ENCODE assay signal across 9 cellular contexts in genomic region chr1:224380003-224380402, GRCh38. TPM values are rescaled to one million over a fixed set of nuclear protein-coding genes. Genes with fewer than 3 reads are reported as not detected.
DNase-seq lines count a peak whose midpoint lies in the region; ATAC-seq and TF ChIP-seq lines count a peak whose summit lies in the region.
"Had no signal": no experiment of that assay in that cellular context is flagged by ENCODE, and none has a peak within 500 bp of the region (broad histone marks: within the 10 kb centered on the region; RNA-seq: fewer than 3 reads in every experiment).

No MANE protein-coding gene starts in this region.

- no peak overlapping the region for H3K4me2 ChIP-seq in GM23338

- H3K36me3 ChIP-seq in GM23338 (ENCODE audit: insufficient read depth) (peaks cover 24% of the 10 kb centered on the region), gastrocnemius medialis (peaks cover 0 to 10% of the 10 kb centered on the region in 2 donors)

- peak; percentile 68 for DNase-seq in GM12865 (ENCODE audit: low read depth)
- no peak for DNase-seq in GM23338 (ENCODE audit: low spot score)
- DNase-seq in NOMO-1 treated with DMSO at 0.1 percent for 48 hours (lab: John Stamatoyannopoulos, UW; ENCODE audit: unreplicated experiment) = peak; percentile 95
- peak; percentile 69 for DNase-seq in activated naive CD8-positive, alpha-beta T cell treated with anti-CD3 and anti-CD28 coated beads for 36 hours
- DNase-seq in stimulated activated CD8-positive, alpha-beta memory T cell treated with anti-CD3 and anti-CD28 coated beads, Interleukin-7, amount 100 ng/mL, for 24 hours (ENCODE audit: low read depth) = peak; percentile 19
- no peak for DNase-seq in erythroblast (lab: John Stamatoyannopoulos, UW)
- no peak for DNase-seq in gastrocnemius medialis
- no peak for DNase-seq in glutamatergic neuron
- DNase-seq: pancreas had no signal

- H3K9me3 Mint-ChIP-seq in GM23338 (no peaks in the 10 kb centered on the region), glutamatergic neuron (ENCODE audit: unreplicated experiment) (no peaks in the 10 kb centered on the region)
- H3K9me3 Mint-ChIP-seq in activated naive CD8-positive, alpha-beta T cell treated with anti-CD3 and anti-CD28 coated beads for 36 hours = no peaks in the 10 kb centered on the region

- TF ChIP-seq POLR2A in erythroblast (IDR thresholded peaks at IDR 0.05; ENCODE audit: low read length) (no peak), gastrocnemius medialis (IDR thresholded peaks at IDR 0.05) (no peak)

- peaks cover 24% of the 10 kb centered on the region; the same call in 1 of the 2 replicates for H3F3A ChIP-seq in GM23338 (replicated peaks; ENCODE audit: low read depth)

- H3K27ac Mint-ChIP-seq in GM23338 = no peak overlapping the region
- peak overlapping the region; percentile 88 for H3K27ac Mint-ChIP-seq in activated naive CD8-positive, alpha-beta T cell treated with anti-CD3 and anti-CD28 coated beads for 36 hours
- no peak overlapping the region for H3K27ac Mint-ChIP-seq in glutamatergic neuron (ENCODE audit: unreplicated experiment)

- no peaks in the 10 kb centered on the region; the same call in 1 of the 2 replicates for H4K20me1 ChIP-seq in GM23338 (replicated peaks; ENCODE audit: insufficient read depth)

- no peak overlapping the region; the same call in 1 of the 2 replicates for H3K4me3 ChIP-seq in GM12865 (ENCODE audit: low read depth, low read length)
- H3K4me3 ChIP-seq in GM23338 = no peak overlapping the region
- no peak overlapping the region for H3K4me3 ChIP-seq in gastrocnemius medialis
- H3K4me3 ChIP-seq: pancreas had no signal

- H3K4me1 ChIP-seq in GM23338 (ENCODE audit: insufficient read depth) = no peaks in the 10 kb centered on the region
- peaks cover 19 to 28% of the 10 kb centered on the region in 2 donors for H3K4me1 ChIP-seq in gastrocnemius medialis
- H3K4me1 ChIP-seq: pancreas had no signal

- peaks cover 28% of the 10 kb centered on the region for H3K36me3 Mint-ChIP-seq in GM23338 (ENCODE audit: low read depth)
- peaks cover 60% of the 10 kb centered on the region for H3K36me3 Mint-ChIP-seq in activated naive CD8-positive, alpha-beta T cell treated with anti-CD3 and anti-CD28 coated beads for 36 hours
- H3K36me3 Mint-ChIP-seq in glutamatergic neuron (ENCODE audit: unreplicated experiment) = no peaks in the 10 kb centered on the region

- H3K9me2 ChIP-seq in GM23338 (ENCODE audit: insufficient read depth) = no peaks in the 10 kb centered on the region

- H3K27ac ChIP-seq in GM23338 (ENCODE audit: low read depth) (0 out of 2 replicates have a peak overlapping the region, but pooled peaks have one; percentile 64), gastrocnemius medialis (peak overlapping the region in 2 of 4 donors; percentile 44 to 69)
- H3K27ac ChIP-seq: pancreas had no signal

- intact Hi-C loops in gastrocnemius medialis (cut with DNase I; ENCODE audit: low total_unique reads) = loop anchor here (5.0 kb wide), 1 partner anchor 52 kb away; the partner anchor contains the start of gene WDR26

- H3K9me3 ChIP-seq in gastrocnemius medialis = no peaks in the 10 kb centered on the region
- H3K9me3 ChIP-seq: pancreas had no signal

- H3K27me3 Mint-ChIP-seq in GM23338 (ENCODE audit: insufficient read depth, low read depth, poor library complexity) (no peaks in the 10 kb centered on the region), glutamatergic neuron (ENCODE audit: unreplicated experiment) (no peaks in the 10 kb centered on the region)
- no peaks in the 10 kb centered on the region for H3K27me3 Mint-ChIP-seq in activated naive CD8-positive, alpha-beta T cell treated with anti-CD3 and anti-CD28 coated beads for 36 hours

- H2AFZ ChIP-seq in GM23338 = no peak overlapping the region

- H3K27me3 ChIP-seq in GM23338 (ENCODE audit: insufficient read depth) = no peaks in the 10 kb centered on the region
- H3K27me3 ChIP-seq in gastrocnemius medialis = no peaks in the 10 kb centered on the region
- H3K27me3 ChIP-seq: pancreas had no signal

- TF ChIP-seq CTCF in GM12865 (IDR thresholded peaks at IDR 0.05; ENCODE audit: insufficient read depth, low read depth, low read length, missing control alignments) (no peak), GM23338 (conservative IDR thresholded peaks at IDR 0.05; ENCODE audit: low read depth in 2 of 2) (no peak), gastrocnemius medialis (IDR thresholded peaks at IDR 0.05 in 4 of 5, conservative IDR thresholded peaks at IDR 0.05 in 1 of 5) (no peak), glutamatergic neuron (IDR thresholded peaks at IDR 0.05; ENCODE audit: partially characterized antibody, unreplicated experiment) (no peak)

- H3K79me2 ChIP-seq in GM23338 (replicated peaks; ENCODE audit: insufficient read depth) = no peaks in the 10 kb centered on the region

- H3K4me1 Mint-ChIP-seq in GM23338 (no peaks in the 10 kb centered on the region), glutamatergic neuron (ENCODE audit: low read depth, unreplicated experiment) (no peaks in the 10 kb centered on the region)
- H3K4me1 Mint-ChIP-seq in activated naive CD8-positive, alpha-beta T cell treated with anti-CD3 and anti-CD28 coated beads for 36 hours = peaks cover 79% of the 10 kb centered on the region

- no peak overlapping the region for H3K4me3 Mint-ChIP-seq in GM23338
- peak overlapping the region; percentile 18 for H3K4me3 Mint-ChIP-seq in activated naive CD8-positive, alpha-beta T cell treated with anti-CD3 and anti-CD28 coated beads for 36 hours
- no peak overlapping the region for H3K4me3 Mint-ChIP-seq in glutamatergic neuron (ENCODE audit: unreplicated experiment)

- no peak for ATAC-seq in GM23338
- no peak for ATAC-seq in gastrocnemius medialis

- in situ Hi-C loops in gastrocnemius medialis (cut with MboI; ENCODE audit: low sequenced_read_pairs in 4 of 4) = no loop called here

RNA-seq across cellular contexts. Expression of gene CNIH4, which starts 23.3 kb away (rescaled TPM):
- 47.4 and 53.5 TPM in 2 replicates for total RNA-seq in GM23338 (2014; rRNA removed; shearing (Covaris generic))
- polyA plus RNA-seq in GM23338 (2016; fragmentation: Nextera tagmentation; extraction: Ambion mirVana) = 191 and 194 TPM in 2 replicates
- total RNA-seq in activated naive CD8-positive, alpha-beta T cell treated with anti-CD3 and anti-CD28 coated beads for 36 hours = 10 to 100 TPM; 48.5 to 53.2 TPM
- 10 to 100 TPM; 24.5 to 58.5 (median 39.1) TPM for total RNA-seq in gastrocnemius medialis
- 85.5 TPM for total RNA-seq in glutamatergic neuron (ENCODE audit: unreplicated experiment)

RNA-seq across cellular contexts. Expression of gene NVL, which starts 50.0 kb away (rescaled TPM):
- total RNA-seq in GM23338 (2014; rRNA removed; shearing (Covaris generic)) = 35.3 and 44.4 TPM in 2 replicates
- 62.2 and 71.7 TPM in 2 replicates for polyA plus RNA-seq in GM23338 (2016; fragmentation: Nextera tagmentation; extraction: Ambion mirVana)
- 10 to 100 TPM; 41.6 to 45.2 TPM for total RNA-seq in activated naive CD8-positive, alpha-beta T cell treated with anti-CD3 and anti-CD28 coated beads for 36 hours
- 10 to 100 TPM in 1 of 4 donors, 1 to 10 TPM in 3; 6.5 to 32.5 (median 7.7) TPM for total RNA-seq in gastrocnemius medialis
- total RNA-seq in glutamatergic neuron (ENCODE audit: unreplicated experiment) = 36.9 TPM

RNA-seq across cellular contexts. Expression of gene WDR26, which starts 54.6 kb away (rescaled TPM):
- 71.0 and 74.6 TPM in 2 replicates for total RNA-seq in GM23338 (2014; rRNA removed; shearing (Covaris generic))
- polyA plus RNA-seq in GM23338 (2016; fragmentation: Nextera tagmentation; extraction: Ambion mirVana) = 13.9 and 16.9 TPM in 2 replicates
- 10 to 100 TPM; 61.4 to 62.3 TPM for total RNA-seq in activated naive CD8-positive, alpha-beta T cell treated with anti-CD3 and anti-CD28 coated beads for 36 hours
- total RNA-seq in gastrocnemius medialis = 10 to 100 TPM; 62.1 to 86.5 (median 74.0) TPM
- total RNA-seq in glutamatergic neuron (ENCODE audit: unreplicated experiment) = 110 TPM

Comparison
In these comparisons a context has a peak if more than half of its experiments do, and no peak if none do; other contexts are left out.
1. DNase-seq: peak in GM12865 (single experiment), NOMO-1 treated with DMSO at 0.1 percent for 48 hours (single experiment), activated naive CD8-positive, alpha-beta T cell treated with anti-CD3 and anti-CD28 coated beads for 36 hours (single experiment) and stimulated activated CD8-positive, alpha-beta memory T cell treated with anti-CD3 and anti-CD28 coated beads, Interleukin-7, amount 100 ng/mL, for 24 hours (single experiment); none in GM23338 (single experiment), erythroblast (0 of 2), gastrocnemius medialis (0 of 2) and glutamatergic neuron (single experiment).